In the genomic region with DNA sequence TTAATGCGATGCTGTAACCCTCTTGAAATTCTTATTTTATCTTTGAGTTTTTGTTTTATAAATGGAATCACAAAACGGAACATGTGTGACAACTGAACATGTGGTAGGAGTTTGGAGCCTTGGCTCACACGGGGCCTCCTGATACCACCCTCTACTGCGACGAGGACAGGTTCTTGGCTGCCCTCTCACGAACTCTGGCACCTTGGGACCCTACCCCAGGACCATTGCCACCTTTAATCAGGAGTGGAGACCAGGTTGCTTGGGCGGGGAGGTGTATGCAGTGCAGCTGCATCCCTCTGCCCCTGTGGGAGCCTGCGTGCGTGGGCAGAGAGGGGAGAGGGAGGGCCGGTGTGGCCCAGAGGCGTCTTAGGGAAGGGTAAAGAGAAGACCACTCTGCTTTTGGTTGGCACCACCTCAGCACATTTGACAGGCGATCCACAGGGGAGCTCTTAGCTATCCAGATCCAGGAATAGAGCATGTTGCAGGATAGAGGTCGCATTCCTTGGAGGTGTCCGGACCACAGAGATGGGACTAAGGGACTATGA, we compare ENCODE assay signal across 30 cellular contexts.
"Had no signal": no experiment of that assay in that cellular context is flagged by ENCODE, and none has a peak within 500 bp of the region (broad histone marks: within the 10 kb centered on the region; RNA-seq: fewer than 3 reads in every experiment).

No MANE protein-coding gene starts in this region.

- DNase-seq: activated CD4-positive, alpha-beta T cell treated with anti-CD3 and anti-CD28 coated beads, Interleukin-2, amount 10 ng/mL, durations not matched to agents 24 days and 14 days; activated CD4-positive, alpha-beta T cell treated with anti-CD3 and anti-CD28 coated beads, Interleukin-2, amount 50 U/mL, for 4 hours; activated CD8-positive, alpha-beta T cell treated with anti-CD3 and anti-CD28 coated beads, Interleukin-2, amount 10 ng/mL, durations not matched to agents 7 days and 5 days; activated naive CD4-positive, alpha-beta T cell; activated naive CD4-positive, alpha-beta T cell treated with anti-CD3 and anti-CD28 coated beads, Interleukin-2, amount 50 U/mL, for 16 hours; activated naive CD8-positive, alpha-beta T cell treated with anti-CD3 and anti-CD28 coated beads for 36 hours; activated T-cell treated with anti-CD3 and anti-CD28 coated beads for 4 hours; activated T-cell treated with anti-CD3 and anti-CD28 coated beads, Interleukin-2, amount 50 U/mL, for 4 hours; amniotic stem cell; NCI-H1105 treated with DMSO at 0.1 percent for 48 hours; NCI-H1436; NCI-H1694; NCI-H1930; NCI-H2081 treated with DMSO at 0.1 percent for 48 hours; NCI-H226; NCI-H446 treated with DMSO at 0.1 percent for 48 hours; NCI-H524; SHP77; SJCRH30; T-cell; T-helper 2 cell; T-helper 9 cell; WERI-Rb-1 had no signal

- H3K27ac Mint-ChIP-seq: activated CD4-positive, alpha-beta T cell treated with anti-CD3 and anti-CD28 coated beads, Interleukin-2, amount 10 ng/mL, durations not matched to agents 24 days and 14 days; activated CD8-positive, alpha-beta T cell treated with anti-CD3 and anti-CD28 coated beads, Interleukin-2, amount 10 ng/mL, durations not matched to agents 7 days and 5 days; activated naive CD8-positive, alpha-beta T cell treated with anti-CD3 and anti-CD28 coated beads for 36 hours; activated T-helper 1 cell treated with anti-CD3 and anti-CD28 coated beads, Interleukin-12 subunit alpha, Interleukin-12 subunit beta, Interleukin-2, Interleukin-4 antibody, amounts not matched to agents 30 ng/mL and 10 ng/mL and 1 ng/mL, durations not matched to agents 14 hours and 24 hours and 36 hours; T-cell had no signal

- H3K36me3 ChIP-seq: ascending aorta, cardiac muscle cell, SJCRH30, WERI-Rb-1 had no signal

- H3K4me1 ChIP-seq: ascending aorta, SJCRH30 had no signal

- H3K4me3 Mint-ChIP-seq: activated CD4-positive, alpha-beta T cell treated with anti-CD3 and anti-CD28 coated beads, Interleukin-2, amount 10 ng/mL, durations not matched to agents 24 days and 14 days; activated CD8-positive, alpha-beta T cell treated with anti-CD3 and anti-CD28 coated beads, Interleukin-2, amount 10 ng/mL, durations not matched to agents 7 days and 5 days; activated naive CD8-positive, alpha-beta T cell treated with anti-CD3 and anti-CD28 coated beads for 36 hours; activated T-cell treated with anti-CD3 and anti-CD28 coated beads, Interleukin-2, amount 50 U/mL, for 4 hours; activated T-helper 1 cell treated with anti-CD3 and anti-CD28 coated beads, Interleukin-12 subunit alpha, Interleukin-12 subunit beta, Interleukin-2, Interleukin-4 antibody, amounts not matched to agents 30 ng/mL and 10 ng/mL and 1 ng/mL, durations not matched to agents 14 hours and 24 hours and 36 hours; central memory CD8-positive, alpha-beta T cell; T-cell had no signal

- ATAC-seq: activated CD8-positive, alpha-beta T cell treated with anti-CD3 and anti-CD28 coated beads, Interleukin-2, amount 10 ng/mL, durations not matched to agents 7 days and 5 days; activated T-cell treated with anti-CD3 and anti-CD28 coated beads, Interleukin-2, amount 50 U/mL, for 4 hours; K562; Panc1; T-cell had no signal

- H3K9me3 ChIP-seq: SJCRH30 had no signal

- H3K27me3 Mint-ChIP-seq: activated CD4-positive, alpha-beta T cell treated with anti-CD3 and anti-CD28 coated beads, Interleukin-2, amount 10 ng/mL, durations not matched to agents 24 days and 14 days; activated naive CD8-positive, alpha-beta T cell treated with anti-CD3 and anti-CD28 coated beads for 36 hours; central memory CD8-positive, alpha-beta T cell; T-cell had no signal

- H3K27ac ChIP-seq: ascending aorta, cardiac muscle cell, SJCRH30, SK-N-MC, WERI-Rb-1 had no signal

- H3K4me1 Mint-ChIP-seq: activated CD4-positive, alpha-beta T cell treated with anti-CD3 and anti-CD28 coated beads, Interleukin-2, amount 10 ng/mL, durations not matched to agents 24 days and 14 days; activated naive CD8-positive, alpha-beta T cell treated with anti-CD3 and anti-CD28 coated beads for 36 hours; central memory CD8-positive, alpha-beta T cell; T-cell had no signal

- FAIRE-seq: K562 had no signal

- H3K4me3 ChIP-seq: ascending aorta, cardiac muscle cell, K562, SJCRH30, SK-N-MC had no signal

- H3K36me3 Mint-ChIP-seq: activated naive CD8-positive, alpha-beta T cell treated with anti-CD3 and anti-CD28 coated beads for 36 hours; T-cell had no signal
